14 cellular contexts compared by ENCODE assay signal in the genomic region with DNA sequence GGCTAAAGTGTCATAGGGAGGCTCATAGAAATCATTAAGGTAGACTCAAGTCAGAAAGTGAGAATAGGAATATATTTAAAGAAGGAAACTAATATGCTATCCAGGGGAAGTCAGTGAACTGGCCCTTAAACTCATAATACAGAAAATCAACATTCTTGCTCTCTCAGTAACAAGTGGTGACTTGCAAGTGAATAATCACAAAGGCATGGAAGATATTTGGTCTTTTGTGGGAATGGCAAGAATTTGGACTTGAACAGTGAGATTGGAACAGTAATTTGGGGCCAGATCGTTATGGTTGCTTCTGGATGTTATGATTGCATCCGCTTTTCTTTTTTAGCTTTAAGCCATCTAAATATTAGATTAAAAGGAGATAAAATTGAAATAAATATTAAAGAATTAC.
DNase-seq lines count a peak whose midpoint lies in the region; TF ChIP-seq lines count a peak whose summit lies in the region.
"Had no signal": no experiment of that assay in that cellular context is flagged by ENCODE, and none has a peak within 500 bp of the region (broad histone marks: within the 10 kb centered on the region; RNA-seq: fewer than 3 reads in every experiment).

No MANE protein-coding gene starts in this region.

- H3K79me1 ChIP-seq in neuronal stem cell (ENCODE audit: low read depth, low read length) = no peaks in the 10 kb centered on the region

- H2BK5ac ChIP-seq in neuronal stem cell (ENCODE audit: low read length) = no peak overlapping the region

- no peaks in the 10 kb centered on the region for H3K27me3 ChIP-seq in neuronal stem cell (ENCODE audit: control insufficient read depth in 3 of 3, insufficient read depth in 3 of 3, low read depth in 1 of 3, low read length in 3 of 3)

- H4K91ac ChIP-seq in neuronal stem cell (ENCODE audit: low read depth, low read length, poor library complexity) = no peak overlapping the region

- peak overlapping the region; percentile 1 for H3K4me3 Mint-ChIP-seq in chondrocyte (ENCODE audit: unreplicated experiment)
- no peak overlapping the region for H3K4me3 Mint-ChIP-seq in mesothelial cell of epicardium
- H3K4me3 Mint-ChIP-seq: effector memory CD8-positive, alpha-beta T cell; memory B cell; stimulated activated effector memory CD8-positive, alpha-beta T cell treated with anti-CD3 and anti-CD28 coated beads, Interleukin-12 subunit alpha, Interleukin-12 subunit beta, amount 100 ng/mL, for 72 hours had no signal

- H3K4me2 ChIP-seq in neuronal stem cell (ENCODE audit: insufficient read depth, low read length, poor library complexity, severe bottlenecking) = no peak overlapping the region

- H3K4me1 Mint-ChIP-seq in chondrocyte (ENCODE audit: low read depth) (peaks cover 33% of the 10 kb centered on the region), mesothelial cell of epicardium (peaks cover 3% of the 10 kb centered on the region)
- H3K4me1 Mint-ChIP-seq: memory B cell; stimulated activated effector memory CD8-positive, alpha-beta T cell treated with anti-CD3 and anti-CD28 coated beads, Interleukin-12 subunit alpha, Interleukin-12 subunit beta, amount 100 ng/mL, for 72 hours had no signal

- no peak overlapping the region for H3K4ac ChIP-seq in neuronal stem cell (ENCODE audit: low read length)

- peaks cover 2 to 4% of the 10 kb centered on the region in 2 donors for H3K36me3 ChIP-seq in neuronal stem cell (replicated peaks in 1 of 2; ENCODE audit: control insufficient read depth in 2 of 2, insufficient read depth in 2 of 2, low read length in 2 of 2)

- peak; percentile 41 for DNase-seq in AG09319 (ENCODE audit: extremely low read depth, low read depth)
- DNase-seq in LHCN-M2 (ENCODE audit: low read depth) = peak; percentile 93
- no peak for DNase-seq in chondrocyte (ENCODE audit: low spot score)
- DNase-seq in mesothelial cell of epicardium (ENCODE audit: low spot score in 2 of 2, unreplicated experiment in 2 of 2) = no peak
- no peak for DNase-seq in activated CD4-positive, alpha-beta T cell treated with anti-CD3 and anti-CD28 coated beads, Interleukin-2, amount 50 U/mL, for 4 hours
- DNase-seq in T-helper 1 cell = no peak
- DNase-seq in neuronal stem cell (ENCODE audit: low spot score) = no peak
- DNase-seq in NCI-H146 (lab: John Stamatoyannopoulos, UW) = no peak
- DNase-seq: activated CD4-positive, CD25-positive, alpha-beta regulatory T cell; anterior cingulate cortex; effector memory CD8-positive, alpha-beta T cell; posterior cingulate gyrus had no signal

- H3K14ac ChIP-seq in neuronal stem cell (ENCODE audit: low read length) = no peak overlapping the region

- H3K9me3 Mint-ChIP-seq in chondrocyte (ENCODE audit: low read depth) (peaks cover 3% of the 10 kb centered on the region), mesothelial cell of epicardium (peaks cover 14% of the 10 kb centered on the region)
- H3K9me3 Mint-ChIP-seq: effector memory CD8-positive, alpha-beta T cell; stimulated activated effector memory CD8-positive, alpha-beta T cell treated with anti-CD3 and anti-CD28 coated beads, Interleukin-12 subunit alpha, Interleukin-12 subunit beta, amount 100 ng/mL, for 72 hours had no signal

- H3K4me1 ChIP-seq in neuronal stem cell (ENCODE audit: control insufficient read depth in 2 of 2, insufficient read depth in 1 of 2, low read depth in 1 of 2, low read length in 2 of 2) = no peaks in the 10 kb centered on the region

- no peak overlapping the region for H2BK15ac ChIP-seq in neuronal stem cell (ENCODE audit: low read length)

- H4K8ac ChIP-seq in neuronal stem cell (ENCODE audit: low read depth, low read length) = no peak overlapping the region

- H3K4me3 ChIP-seq in neuronal stem cell (ENCODE audit: low read length in 2 of 2) = no peak overlapping the region

- H3K27ac Mint-ChIP-seq in chondrocyte (ENCODE audit: unreplicated experiment) (peak overlapping the region; percentile 88), mesothelial cell of epicardium (peak overlapping the region; percentile 48)
- H3K27ac Mint-ChIP-seq: stimulated activated effector memory CD8-positive, alpha-beta T cell treated with anti-CD3 and anti-CD28 coated beads, Interleukin-12 subunit alpha, Interleukin-12 subunit beta, amount 100 ng/mL, for 72 hours had no signal

- no peak overlapping the region for H2AFZ ChIP-seq in neuronal stem cell (ENCODE audit: low read length)

- no peak overlapping the region for H3K23ac ChIP-seq in neuronal stem cell (ENCODE audit: low read depth, low read length, poor library complexity)

- H3K27me3 Mint-ChIP-seq in chondrocyte (ENCODE audit: low read depth) = no peaks in the 10 kb centered on the region
- no peaks in the 10 kb centered on the region for H3K27me3 Mint-ChIP-seq in mesothelial cell of epicardium (ENCODE audit: low read depth)
- H3K27me3 Mint-ChIP-seq: effector memory CD8-positive, alpha-beta T cell; memory B cell had no signal

- H3K18ac ChIP-seq in neuronal stem cell (ENCODE audit: low read length) = no peak overlapping the region

- no CpG with 5 or more reads among the region's 2 CpGs for WGBS in neuronal stem cell (ENCODE audit: extremely low coverage in 2 of 2, insufficient read length in 2 of 2, insufficient replicate concordance in 1 of 2), 2 donors

- H3K36me3 Mint-ChIP-seq in chondrocyte (ENCODE audit: low read depth) (peaks cover 17% of the 10 kb centered on the region), mesothelial cell of epicardium (peaks cover 33% of the 10 kb centered on the region)
- H3K36me3 Mint-ChIP-seq: stimulated activated effector memory CD8-positive, alpha-beta T cell treated with anti-CD3 and anti-CD28 coated beads, Interleukin-12 subunit alpha, Interleukin-12 subunit beta, amount 100 ng/mL, for 72 hours had no signal

- peaks cover 0 to 3% of the 10 kb centered on the region in 2 donors for H3K9me3 ChIP-seq in neuronal stem cell (replicated peaks in 1 of 2; ENCODE audit: control insufficient read depth in 2 of 2, insufficient read depth in 1 of 2, low read depth in 1 of 2, low read length in 2 of 2)

- H3K27ac ChIP-seq in neuronal stem cell (replicated peaks; ENCODE audit: low read length) = no peak overlapping the region

- TF ChIP-seq CTCF in AG09319 (IDR thresholded peaks at IDR 0.05; ENCODE audit: low read depth, low read length) (no peak), chondrocyte (IDR thresholded peaks at IDR 0.05) (no peak), mesothelial cell of epicardium (IDR thresholded peaks at IDR 0.05; ENCODE audit: unreplicated experiment) (no peak)

- H3K9ac ChIP-seq in neuronal stem cell (ENCODE audit: low read depth, low read length, poor library complexity) = no peak overlapping the region

- H2BK12ac ChIP-seq in neuronal stem cell (ENCODE audit: low read length) = no peak overlapping the region

- no peak overlapping the region for H2AK5ac ChIP-seq in neuronal stem cell (ENCODE audit: low read depth, low read length)

- H2BK120ac ChIP-seq in neuronal stem cell (ENCODE audit: low read depth, low read length) = no peak overlapping the region

Comparison
In these comparisons a context has a peak if more than half of its experiments do, and no peak if none do; other contexts are left out.
1. DNase-seq: peak in AG09319 (single experiment) and LHCN-M2 (single experiment); none in chondrocyte (single experiment), mesothelial cell of epicardium (0 of 2), activated CD4-positive, alpha-beta T cell treated with anti-CD3 and anti-CD28 coated beads, Interleukin-2, amount 50 U/mL, for 4 hours (0 of 2), T-helper 1 cell (0 of 5), neuronal stem cell (single experiment) and NCI-H146 (single experiment).